In the genomic region with DNA sequence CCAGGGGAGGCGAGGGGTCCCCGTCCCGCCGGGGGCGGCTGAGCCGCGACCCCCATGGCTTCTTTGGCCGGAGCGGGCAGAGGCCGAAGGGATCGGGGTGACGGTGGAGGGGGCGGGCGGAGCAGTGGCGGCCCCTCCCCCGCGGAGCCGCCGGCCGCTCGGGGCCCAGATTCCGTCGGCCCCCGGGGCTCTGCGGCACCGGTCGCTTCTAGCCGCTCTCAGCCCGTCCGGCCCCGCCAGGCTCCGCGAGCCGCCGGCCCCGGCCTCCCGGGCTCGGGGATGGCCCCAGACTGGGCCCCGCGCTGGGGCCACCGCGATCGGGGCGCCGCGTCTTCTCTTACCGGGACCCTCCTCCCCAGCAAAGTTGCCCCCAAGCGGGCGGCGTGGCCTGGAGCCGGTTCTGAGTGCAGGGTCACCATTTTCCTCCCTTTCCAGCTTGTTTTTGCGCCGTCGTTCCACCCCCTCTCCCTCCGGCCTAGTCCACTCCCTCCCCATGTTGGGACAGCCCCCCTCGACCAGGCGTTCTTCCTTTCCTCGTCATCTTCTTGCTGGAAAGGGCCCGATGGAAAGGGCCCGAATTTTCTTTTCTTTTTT, we compare ENCODE assay signal across 8 cellular contexts. TPM values are rescaled to one million over a fixed set of nuclear protein-coding genes. Genes with fewer than 3 reads are reported as not detected.
DNase-seq lines count a peak whose midpoint lies in the region; ATAC-seq and TF ChIP-seq lines count a peak whose summit lies in the region.

No MANE protein-coding gene starts in this region.

- H2AFZ ChIP-seq in mesenchymal stem cell (ENCODE audit: low read depth, low read length) = no peak overlapping the region

- peak overlapping the region; percentile 51 for H2AK5ac ChIP-seq in mesenchymal stem cell (ENCODE audit: low read length, severe bottlenecking)

- H3K4me1 Mint-ChIP-seq in activated B cell treated with CpG ODN at 0.5 μM for 24 hours (peaks cover 60% of the 10 kb centered on the region), endothelial cell (ENCODE audit: unreplicated experiment) (peaks cover 29% of the 10 kb centered on the region)

- no peak overlapping the region for H2BK12ac ChIP-seq in mesenchymal stem cell (ENCODE audit: low read length in 2 of 2)

- WGBS in mesenchymal stem cell = under 1% methylated on average over 48 of the region's 60 CpGs

- H3K4me3 Mint-ChIP-seq in activated B cell treated with CpG ODN at 0.5 μM for 24 hours (peak overlapping the region; percentile 99), endothelial cell (ENCODE audit: unreplicated experiment) (peak overlapping the region; percentile 100)

- peak overlapping the region; percentile 98 to 100 for H3K18ac ChIP-seq in mesenchymal stem cell (ENCODE audit: low read depth in 1 of 2, low read length in 2 of 2)

- peak overlapping the region in 1 of 2 experiments; percentile 96 for H3K23ac ChIP-seq in mesenchymal stem cell (ENCODE audit: low read length in 2 of 2)

- H3K27me3 Mint-ChIP-seq in activated B cell treated with CpG ODN at 0.5 μM for 24 hours (no peaks in the 10 kb centered on the region), endothelial cell (ENCODE audit: unreplicated experiment) (peaks cover 5% of the 10 kb centered on the region)

- H3K9ac ChIP-seq in BLaER1 (peak overlapping the region; percentile 96), mesenchymal stem cell (ENCODE audit: low read length) (peak overlapping the region; percentile 96)

- H3K9me3 Mint-ChIP-seq in activated B cell treated with CpG ODN at 0.5 μM for 24 hours (no peaks in the 10 kb centered on the region), endothelial cell (ENCODE audit: unreplicated experiment) (no peaks in the 10 kb centered on the region)

- H3K36me3 Mint-ChIP-seq in activated B cell treated with CpG ODN at 0.5 μM for 24 hours (ENCODE audit: low read depth) (peaks cover 19% of the 10 kb centered on the region), endothelial cell (ENCODE audit: low read depth, unreplicated experiment) (peaks cover 10% of the 10 kb centered on the region)

- peaks cover 26% of the 10 kb centered on the region for H4K20me1 ChIP-seq in BLaER1

- H3K14ac ChIP-seq in mesenchymal stem cell (ENCODE audit: low read length in 2 of 2) = peak overlapping the region; percentile 76 to 95

- CTCF ChIA-PET in activated B cell treated with CpG ODN at 0.5 μM for 24 hours (lab: Charles Lee) = interaction anchor here (2.0 kb wide), 1 partner anchor 170 kb away, joined by 13 read pairs; no protein-coding TSS in a partner anchor

- H3K27ac Mint-ChIP-seq in activated B cell treated with CpG ODN at 0.5 μM for 24 hours (peak overlapping the region; percentile 97), endothelial cell (ENCODE audit: unreplicated experiment) (peak overlapping the region; percentile 95)

- H3K27me3 ChIP-seq in BLaER1 (no peaks in the 10 kb centered on the region), HL-60 (ENCODE audit: insufficient read depth, poor library complexity, severe bottlenecking) (no peaks in the 10 kb centered on the region), mesenchymal stem cell (ENCODE audit: control insufficient read depth in 1 of 2, insufficient read depth in 1 of 2, low read length in 2 of 2) (no peaks in the 10 kb centered on the region)

- H3K4me3 ChIP-seq in BLaER1 = peak overlapping the region; percentile 98
- peak overlapping the region; percentile 92 for H3K4me3 ChIP-seq in HL-60 (replicated peaks; ENCODE audit: insufficient read depth, low read length)
- peak overlapping the region; percentile 88 to 100 for H3K4me3 ChIP-seq in mesenchymal stem cell (ENCODE audit: insufficient read depth in 1 of 2, low read depth in 1 of 2, low read length in 2 of 2)

- H3K9me3 ChIP-seq in BLaER1 (no peaks in the 10 kb centered on the region), mesenchymal stem cell (ENCODE audit: control insufficient read depth, low read length) (no peaks in the 10 kb centered on the region)

- peak overlapping the region; percentile 97 to 99 for H3K4ac ChIP-seq in mesenchymal stem cell (ENCODE audit: low read depth in 1 of 2, low read length in 2 of 2)

- peak overlapping the region; percentile 98 for H4K91ac ChIP-seq in mesenchymal stem cell (ENCODE audit: low read length)

- H2BK120ac ChIP-seq in mesenchymal stem cell (ENCODE audit: low read depth, low read length) = peak overlapping the region; percentile 92

- H3K4me2 ChIP-seq in BLaER1 (peak overlapping the region; percentile 93), mesenchymal stem cell (ENCODE audit: low read length, poor library complexity, severe bottlenecking) (peak overlapping the region; percentile 87)

- peaks cover 44% of the 10 kb centered on the region for H3K4me1 ChIP-seq in BLaER1
- peaks cover 4% of the 10 kb centered on the region for H3K4me1 ChIP-seq in mesenchymal stem cell (ENCODE audit: control insufficient read depth, insufficient read depth, low read depth, low read length)

- POLR2A ChIA-PET in activated B cell treated with CpG ODN at 0.5 μM for 24 hours (lab: Charles Lee) = interaction anchor here (0.7 to 2.0 kb wide), 9 partner anchors 27 to 1719 kb away, joined by 3 to 5 read pairs (median 3); partner anchors contain the start of genes CENPT, CHTF8, CYB5B and UTP4

- peak overlapping the region; percentile 75 for H4K8ac ChIP-seq in mesenchymal stem cell (ENCODE audit: low read length)

- peak; percentile 20 for ATAC-seq in GM19351 (IDR thresholded peaks at IDR 0.05; ENCODE audit: unreplicated experiment)
- peak; percentile 29 for ATAC-seq in activated B cell treated with CpG ODN at 0.5 μM for 24 hours (ENCODE audit: low read depth)
- ATAC-seq in HG03469 (IDR thresholded peaks at IDR 0.05; ENCODE audit: unreplicated experiment) = no peak

- H2BK15ac ChIP-seq in mesenchymal stem cell (ENCODE audit: low read depth, poor library complexity, severe bottlenecking) = peak overlapping the region; percentile 98

- H3K27ac ChIP-seq in BLaER1 (peak overlapping the region; percentile 88), HL-60 (replicated peaks) (peak overlapping the region; percentile 97), mesenchymal stem cell (ENCODE audit: low read length, poor library complexity, severe bottlenecking) (peak overlapping the region; percentile 97)

- TF ChIP-seq CTCF in HL-60 (IDR thresholded peaks at IDR 0.05; ENCODE audit: insufficient read depth, low read length) (no peak), activated B cell treated with CpG ODN at 0.5 μM for 24 hours (IDR thresholded peaks at IDR 0.05) (no peak), endothelial cell (IDR thresholded peaks at IDR 0.05; ENCODE audit: unreplicated experiment) (no peak)

- H3K36me3 ChIP-seq in BLaER1 = no peaks in the 10 kb centered on the region
- peaks cover 0 to 24% of the 10 kb centered on the region in 2 experiments for H3K36me3 ChIP-seq in mesenchymal stem cell (ENCODE audit: control insufficient read depth in 1 of 2, insufficient read depth in 2 of 2, low read depth in 1 of 2, low read length in 2 of 2)

- intact Hi-C loops in activated B cell treated with CpG ODN at 0.5 μM for 24 hours (cut with micrococcal nuclease) = loop anchor here (5.0 to 10.0 kb wide), 4 partner anchors 36 to 1482 kb away; partner anchors contain the start of genes AARS1, NFATC3 and WWP2

- DNase-seq in HL-60 (ENCODE audit: low read depth in 1 of 2, low spot score in 1 of 2) (peak in 1 of 2 experiments; percentile 42), activated B cell treated with CpG ODN at 0.5 μM for 24 hours (no peak), endothelial cell (ENCODE audit: low spot score) (peak; percentile 47), mesenchymal stem cell (peak; percentile 80), stromal cell of bone marrow (ENCODE audit: low read depth) (peak; percentile 60)

- peaks cover 1% of the 10 kb centered on the region for H3K79me1 ChIP-seq in mesenchymal stem cell (replicated peaks; ENCODE audit: low read length, poor library complexity, severe bottlenecking)

- H2BK5ac ChIP-seq in mesenchymal stem cell (ENCODE audit: low read depth, low read length, poor library complexity, severe bottlenecking) = peak overlapping the region; percentile 97

RNA-seq across cellular contexts. Expression of gene NFAT5, which starts 0.8 kb away (rescaled TPM):
- 39.9 and 48.3 TPM in 2 replicates for total RNA-seq in activated B cell treated with CpG ODN at 0.5 μM for 24 hours
- 48.8 TPM for total RNA-seq in endothelial cell (ENCODE audit: unreplicated experiment)
- 30.9 TPM for polyA plus RNA-seq in mesenchymal stem cell (2013, experiment 1 of 2)
- polyA plus RNA-seq in mesenchymal stem cell (2013, experiment 2 of 2) = 25.5 TPM
